Comparison of ENCODE assay signal across 28 cellular contexts in genomic region chr2:63000801-63001200, GRCh38. TPM values are rescaled to one million over a fixed set of nuclear protein-coding genes. Genes with fewer than 3 reads are reported as not detected.
DNase-seq lines count a peak whose midpoint lies in the region; ATAC-seq, FAIRE-seq and TF ChIP-seq lines count a peak whose summit lies in the region.
"Had no signal": no experiment of that assay in that cellular context is flagged by ENCODE, and none has a peak within 500 bp of the region (broad histone marks: within the 10 kb centered on the region; RNA-seq: fewer than 3 reads in every experiment).

No MANE protein-coding gene starts in this region.

- no peaks in the 10 kb centered on the region for H3K27me3 ChIP-seq in HAP-1 (ENCODE audit: low read depth)
- H3K27me3 ChIP-seq: breast epithelium, heart left ventricle, SJSA1 had no signal

- DNase-seq in AG10803 (ENCODE audit: low read depth), result peak; percentile 54
- no peak for DNase-seq in RWPE1 (ENCODE audit: low spot score)
- DNase-seq in memory B cell (ENCODE audit: low spot score in 2 of 2), result no peak
- DNase-seq in activated naive CD4-positive, alpha-beta T cell treated with anti-CD3 and anti-CD28 coated beads for 36 hours, result no peak
- DNase-seq in RPMI8226, result no peak
- DNase-seq in HAP-1 (ENCODE audit: low spot score in 2 of 2), result no peak
- DNase-seq: activated CD4-positive, alpha-beta T cell treated with anti-CD3 and anti-CD28 coated beads for 1 hour; activated CD8-positive, alpha-beta T cell treated with anti-CD3 and anti-CD28 coated beads, Interleukin-2, amount 10 ng/mL, durations not matched to agents 7 days and 5 days; activated effector memory CD4-positive, alpha-beta T cell treated with Interleukin-2 at 50 U/mL for 16 hours; activated naive CD8-positive, alpha-beta T cell treated with anti-CD3 and anti-CD28 coated beads, Interleukin-2, amount 10 ng/mL, durations not matched to agents 7 days and 5 days; activated T-cell treated with anti-CD3 and anti-CD28 coated beads for 4 hours; heart left ventricle; left cardiac atrium; naive thymus-derived CD4-positive, alpha-beta T cell; NCI-H1105 treated with DMSO at 0.1 percent for 48 hours; NCI-H2029 treated with DMSO at 0.1 percent for 48 hours; occipital lobe; substantia nigra had no signal

- H3K4me3 Mint-ChIP-seq in memory B cell, result no peak overlapping the region
- no peak overlapping the region for H3K4me3 Mint-ChIP-seq in activated naive CD4-positive, alpha-beta T cell treated with anti-CD3 and anti-CD28 coated beads for 36 hours
- H3K4me3 Mint-ChIP-seq: activated CD8-positive, alpha-beta T cell treated with anti-CD3 and anti-CD28 coated beads, Interleukin-2, amount 10 ng/mL, durations not matched to agents 7 days and 5 days; activated naive CD8-positive, alpha-beta T cell treated with anti-CD3 and anti-CD28 coated beads, Interleukin-2, amount 10 ng/mL, durations not matched to agents 7 days and 5 days; CD14-positive monocyte; dendritic cell treated with granulocyte-macrophage colony-stimulating factor and Interleukin-4, amounts not matched to agents 40 ng/mL and 50 ng/mL, for 4 days; mesothelial cell of epicardium; naive thymus-derived CD4-positive, alpha-beta T cell; T-helper 1 cell treated with Interleukin-12 subunit alpha and Interleukin-12 subunit beta and Interleukin-4 antibody, amounts not matched to agents 30 μg/mL and 1 μg/mL, for 36 hours had no signal

- peak; percentile 24 for FAIRE-seq in colon (lab: Jason Lieb, UNC)

- H3K9me3 ChIP-seq in HAP-1, result no peaks in the 10 kb centered on the region
- H3K9me3 ChIP-seq: breast epithelium, heart left ventricle, SJSA1 had no signal

- CTCF ChIA-PET in RWPE1 (lab: Yijun Ruan, JAX), result interaction anchor here (0.5 kb wide), 2 partner anchors 9 to 267 kb away, joined by 3 to 4 read pairs; no protein-coding TSS in a partner anchor
- CTCF ChIA-PET in activated naive CD4-positive, alpha-beta T cell treated with anti-CD3 and anti-CD28 coated beads for 36 hours (lab: Charles Lee), result interaction anchor here (0.6 kb wide), 1 partner anchor 65 kb away, joined by 3 read pairs; no protein-coding TSS in a partner anchor

- no peaks in the 10 kb centered on the region for H3K27me3 Mint-ChIP-seq in memory B cell
- no peaks in the 10 kb centered on the region for H3K27me3 Mint-ChIP-seq in activated naive CD4-positive, alpha-beta T cell treated with anti-CD3 and anti-CD28 coated beads for 36 hours (ENCODE audit: low read depth)
- H3K27me3 Mint-ChIP-seq: activated naive CD8-positive, alpha-beta T cell treated with anti-CD3 and anti-CD28 coated beads, Interleukin-2, amount 10 ng/mL, durations not matched to agents 7 days and 5 days; dendritic cell treated with granulocyte-macrophage colony-stimulating factor and Interleukin-4, amounts not matched to agents 40 ng/mL and 50 ng/mL, for 4 days; naive thymus-derived CD4-positive, alpha-beta T cell had no signal

- intact Hi-C loops in activated naive CD4-positive, alpha-beta T cell treated with anti-CD3 and anti-CD28 coated beads for 36 hours (cut with micrococcal nuclease), result no loop called here

- peak overlapping the region; percentile 30 for H3K27ac Mint-ChIP-seq in memory B cell
- no peak overlapping the region for H3K27ac Mint-ChIP-seq in activated naive CD4-positive, alpha-beta T cell treated with anti-CD3 and anti-CD28 coated beads for 36 hours
- H3K27ac Mint-ChIP-seq: activated CD8-positive, alpha-beta T cell treated with anti-CD3 and anti-CD28 coated beads, Interleukin-2, amount 10 ng/mL, durations not matched to agents 7 days and 5 days; activated naive CD8-positive, alpha-beta T cell treated with anti-CD3 and anti-CD28 coated beads, Interleukin-2, amount 10 ng/mL, durations not matched to agents 7 days and 5 days; dendritic cell treated with granulocyte-macrophage colony-stimulating factor and Interleukin-4, amounts not matched to agents 40 ng/mL and 50 ng/mL, for 4 days; mesothelial cell of epicardium; naive thymus-derived CD4-positive, alpha-beta T cell; T-helper 1 cell treated with Interleukin-12 subunit alpha and Interleukin-12 subunit beta and Interleukin-4 antibody, amounts not matched to agents 30 μg/mL and 1 μg/mL, for 36 hours had no signal

- ATAC-seq in memory B cell (ENCODE audit: low read depth), result no peak
- ATAC-seq: activated CD8-positive, alpha-beta T cell treated with anti-CD3 and anti-CD28 coated beads, Interleukin-2, amount 10 ng/mL, durations not matched to agents 7 days and 5 days; naive thymus-derived CD4-positive, alpha-beta T cell; Panc1 had no signal

- TF ChIP-seq CTCF in AG10803 (conservative IDR thresholded peaks at IDR 0.05; ENCODE audit: low read length) (no peak), RWPE1 (conservative IDR thresholded peaks at IDR 0.05; ENCODE audit: low read depth) (no peak)

- H3K27ac ChIP-seq in RWPE1, result peak overlapping the region; percentile 76; the same call in 1 of the 2 replicates
- H3K27ac ChIP-seq: breast epithelium, heart left ventricle, SJSA1 had no signal

- H3K4me1 Mint-ChIP-seq in memory B cell, result no peaks in the 10 kb centered on the region
- H3K4me1 Mint-ChIP-seq in activated naive CD4-positive, alpha-beta T cell treated with anti-CD3 and anti-CD28 coated beads for 36 hours (ENCODE audit: low read depth), result no peaks in the 10 kb centered on the region
- H3K4me1 Mint-ChIP-seq: activated naive CD8-positive, alpha-beta T cell treated with anti-CD3 and anti-CD28 coated beads, Interleukin-2, amount 10 ng/mL, durations not matched to agents 7 days and 5 days; CD14-positive monocyte; naive thymus-derived CD4-positive, alpha-beta T cell had no signal

- no peaks in the 10 kb centered on the region for H3K9me3 Mint-ChIP-seq in memory B cell
- no peaks in the 10 kb centered on the region for H3K9me3 Mint-ChIP-seq in activated naive CD4-positive, alpha-beta T cell treated with anti-CD3 and anti-CD28 coated beads for 36 hours
- H3K9me3 Mint-ChIP-seq: activated naive CD8-positive, alpha-beta T cell treated with anti-CD3 and anti-CD28 coated beads, Interleukin-2, amount 10 ng/mL, durations not matched to agents 7 days and 5 days; CD14-positive monocyte; dendritic cell treated with granulocyte-macrophage colony-stimulating factor and Interleukin-4, amounts not matched to agents 40 ng/mL and 50 ng/mL, for 4 days; naive thymus-derived CD4-positive, alpha-beta T cell; T-helper 1 cell treated with Interleukin-12 subunit alpha and Interleukin-12 subunit beta and Interleukin-4 antibody, amounts not matched to agents 30 μg/mL and 1 μg/mL, for 36 hours had no signal

- H3K36me3 Mint-ChIP-seq in memory B cell, result peaks cover 22% of the 10 kb centered on the region
- peaks cover 11% of the 10 kb centered on the region for H3K36me3 Mint-ChIP-seq in activated naive CD4-positive, alpha-beta T cell treated with anti-CD3 and anti-CD28 coated beads for 36 hours (ENCODE audit: low read depth)

- POLR2A ChIA-PET in RWPE1 (lab: Yijun Ruan, JAX; ENCODE audit: low non-redundant PET), result no interaction called here

- H3K4me3 ChIP-seq in AG10803 (ENCODE audit: low read length), result no peak overlapping the region
- H3K4me3 ChIP-seq in HAP-1, result no peak overlapping the region
- H3K4me3 ChIP-seq: breast epithelium, heart left ventricle, SJSA1 had no signal

- peaks cover 5% of the 10 kb centered on the region; the same call in 1 of the 2 replicates for H3K4me1 ChIP-seq in HAP-1
- H3K4me1 ChIP-seq: breast epithelium, SJSA1 had no signal

- in situ Hi-C loops in HAP-1 (cut with MboI; ENCODE audit: low sequenced_read_pairs), result no loop called here

- no peaks in the 10 kb centered on the region for H3K36me3 ChIP-seq in HAP-1 (replicated peaks)
- H3K36me3 ChIP-seq: breast epithelium had no signal

RNA-seq across cellular contexts. Expression of gene OTX1, which starts 49.8 kb away (rescaled TPM):
- total RNA-seq in activated naive CD4-positive, alpha-beta T cell treated with anti-CD3 and anti-CD28 coated beads for 36 hours, result not detected
- total RNA-seq: activated CD8-positive, alpha-beta T cell treated with anti-CD3 and anti-CD28 coated beads, Interleukin-2, amount 10 ng/mL, durations not matched to agents 7 days and 5 days; activated naive CD8-positive, alpha-beta T cell treated with anti-CD3 and anti-CD28 coated beads, Interleukin-2, amount 10 ng/mL, durations not matched to agents 7 days and 5 days; breast epithelium; left cardiac atrium; naive thymus-derived CD4-positive, alpha-beta T cell; skeletal muscle tissue; urinary bladder had no signal
